ENCODE assay signal across 1 cellular context in the genomic region with DNA sequence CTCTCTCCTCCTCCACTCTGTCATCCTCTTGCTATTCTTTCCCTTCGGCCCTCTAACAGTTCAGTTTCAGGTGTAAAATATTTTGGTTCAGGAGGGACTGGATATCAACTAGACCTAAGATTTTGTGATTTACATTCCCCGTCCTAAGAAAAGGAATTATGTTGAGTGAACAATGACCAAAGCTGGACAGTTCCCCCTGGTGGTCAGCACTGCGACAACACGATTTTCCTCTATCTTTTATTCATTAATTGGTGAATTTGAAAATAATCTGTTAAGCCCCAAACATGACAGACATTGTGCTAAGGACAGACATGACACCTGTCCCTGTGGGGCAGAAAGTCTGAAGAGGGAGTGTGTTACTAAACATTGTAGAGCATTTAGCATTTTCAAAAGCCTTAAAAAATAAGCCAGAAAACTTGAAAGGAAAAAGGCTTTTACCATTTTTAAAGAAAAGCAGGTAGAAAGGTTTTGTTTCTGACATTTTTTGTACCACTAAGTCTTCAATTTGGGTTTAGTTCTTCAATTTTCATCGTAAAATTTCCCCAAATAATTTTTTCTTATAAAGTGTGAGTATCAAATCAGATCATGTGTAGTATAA.
A peak's percentile ranks its signal among the peaks of the same experiment; 100 is the strongest.
TF ChIP-seq lines count a peak whose summit lies in the region.

No MANE protein-coding gene starts in this region.

TF ChIP-seq in GM12878, 131 proteins besides CTCF, POLR2A, EP300 and RAD21:
- TF ChIP-seq MEF2A (IDR thresholded peaks at IDR 0.05; ENCODE audit: insufficient read depth, low read depth, low read length) (no peak), SMC3 (IDR thresholded peaks at IDR 0.05; ENCODE audit: borderline replicate concordance, low read length) (peak; percentile 37; the same call in 1 of the 2 replicates), HDAC2 (IDR thresholded peaks at IDR 0.05) (no peak), RUNX3 (IDR thresholded peaks at IDR 0.05; ENCODE audit: low read length) (no peak), RFX5 (IDR thresholded peaks at IDR 0.05; ENCODE audit: low read depth, low read length) (no peak)
